In genomic region chr5:10590226-10591047, GRCh38 we compare ENCODE assay signal across 8 cellular contexts. TPM values are rescaled to one million over a fixed set of nuclear protein-coding genes. Genes with fewer than 3 reads are reported as not detected.
DNase-seq lines count a peak whose midpoint lies in the region; ATAC-seq, FAIRE-seq and TF ChIP-seq lines count a peak whose summit lies in the region.

No MANE protein-coding gene starts in this region.

- no peak overlapping the region for H3K9ac ChIP-seq in KMS-11

- no peak overlapping the region for H2AFZ ChIP-seq in KMS-11 (ENCODE audit: low read depth)

- no peak overlapping the region for H3K27ac ChIP-seq in KMS-11

- no peaks in the 10 kb centered on the region for H3K79me2 ChIP-seq in KMS-11 (ENCODE audit: insufficient read depth, low read depth)

- peaks cover 59% of the 10 kb centered on the region for H3K4me1 ChIP-seq in KMS-11 (ENCODE audit: low read depth, poor library complexity, severe bottlenecking)

- H3K27ac Mint-ChIP-seq in chondrocyte (ENCODE audit: unreplicated experiment) (peak overlapping the region; percentile 55), nephron progenitor cell (peak overlapping the region; percentile 40)

- TF ChIP-seq CTCF in KMS-11 (conservative IDR thresholded peaks at IDR 0.05; ENCODE audit: low read depth, low read length): no peak
- TF ChIP-seq CTCF in chondrocyte (IDR thresholded peaks at IDR 0.05): no peak
- no peak for TF ChIP-seq CTCF in nephron progenitor cell (IDR thresholded peaks at IDR 0.05)

- H3K36me3 Mint-ChIP-seq in chondrocyte (ENCODE audit: low read depth) (no peaks in the 10 kb centered on the region), nephron progenitor cell (ENCODE audit: low read depth) (no peaks in the 10 kb centered on the region)

- H3K9me3 Mint-ChIP-seq in chondrocyte (ENCODE audit: low read depth): peaks cover 3% of the 10 kb centered on the region
- peaks cover 4% of the 10 kb centered on the region for H3K9me3 Mint-ChIP-seq in nephron progenitor cell

- H3K36me3 ChIP-seq in KMS-11 (ENCODE audit: insufficient read depth): no peaks in the 10 kb centered on the region

- ATAC-seq in GM18502 (IDR thresholded peaks at IDR 0.05; ENCODE audit: poor library complexity, unreplicated experiment): peak; percentile 31

- H3K4me3 Mint-ChIP-seq in chondrocyte (ENCODE audit: unreplicated experiment): no peak overlapping the region
- H3K4me3 Mint-ChIP-seq in nephron progenitor cell: no peak overlapping the region

- H3K27me3 ChIP-seq in KMS-11 (ENCODE audit: insufficient read depth, low read depth): no peaks in the 10 kb centered on the region

- DNase-seq in chondrocyte (ENCODE audit: low spot score): no peak
- DNase-seq in nephron progenitor cell: no peak
- no peak for DNase-seq in SKM-1 (lab: John Stamatoyannopoulos, UW; ENCODE audit: unreplicated experiment)
- DNase-seq in NCI-H146 treated with DMSO at 0.1 percent for 48 hours (lab: John Stamatoyannopoulos, UW; ENCODE audit: unreplicated experiment): no peak
- no peak for DNase-seq in stimulated activated naive CD4-positive, alpha-beta T cell (lab: John Stamatoyannopoulos, UW)
- DNase-seq in urothelium cell line (ENCODE audit: low spot score): no peak

- peaks cover 23% of the 10 kb centered on the region for H3K4me1 Mint-ChIP-seq in chondrocyte (ENCODE audit: low read depth)
- peaks cover 21% of the 10 kb centered on the region for H3K4me1 Mint-ChIP-seq in nephron progenitor cell

- H4K20me1 ChIP-seq in KMS-11 (ENCODE audit: insufficient read depth): no peaks in the 10 kb centered on the region

- FAIRE-seq in urothelium cell line (lab: Jason Lieb, UNC): no peak

- H3K4me2 ChIP-seq in KMS-11: peak overlapping the region; percentile 27; the same call in 1 of the 2 replicates

- no peak overlapping the region for H3K4me3 ChIP-seq in KMS-11 (IDR thresholded peaks at IDR 0.05; ENCODE audit: insufficient read depth, low read depth, low read length)

- H3K27me3 Mint-ChIP-seq in chondrocyte (ENCODE audit: low read depth): no peaks in the 10 kb centered on the region
- H3K27me3 Mint-ChIP-seq in nephron progenitor cell (ENCODE audit: low read depth, poor library complexity): peaks cover 13% of the 10 kb centered on the region

RNA-seq across cellular contexts. Expression of gene ANKRD33B, which starts 26.6 kb away (rescaled TPM):
- 0.80 to 4.0 TPM (median 3.7 TPM) in 3 replicates for total RNA-seq in chondrocyte
